ENCODE assay signal across 8 cellular contexts in the genomic region with DNA sequence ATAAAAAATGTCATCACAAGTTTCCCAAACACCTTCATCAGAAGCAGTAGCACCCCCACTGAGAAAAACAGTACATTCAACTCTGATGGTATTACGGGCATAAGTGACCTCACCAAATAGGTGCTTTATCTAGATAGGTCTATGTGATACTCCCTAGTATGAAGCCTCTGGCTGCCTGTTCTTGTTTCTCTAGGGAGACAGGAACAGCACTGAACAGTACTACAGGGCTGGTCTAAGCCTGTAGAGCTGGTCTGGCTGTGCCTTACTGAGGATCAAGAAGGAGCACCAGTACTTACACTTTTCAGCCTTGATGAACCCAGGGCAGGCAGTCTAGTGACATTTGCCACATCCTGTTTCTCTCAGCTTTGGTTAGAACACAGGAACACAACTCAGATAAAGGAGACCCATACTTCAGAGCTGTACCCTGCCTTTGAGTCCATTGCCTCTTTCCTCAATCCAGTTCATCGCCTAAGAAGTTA. TPM values are rescaled to one million over a fixed set of nuclear protein-coding genes. Genes with fewer than 3 reads are reported as not detected.
DNase-seq lines count a peak whose midpoint lies in the region; ATAC-seq and TF ChIP-seq lines count a peak whose summit lies in the region.

No MANE protein-coding gene starts in this region.

- in situ Hi-C loops in gastrocnemius medialis (cut with MboI; ENCODE audit: low sequenced_read_pairs in 4 of 4) = no loop called here

- H3K27me3 ChIP-seq in neural cell (ENCODE audit: insufficient read depth, low read depth, low read length) = no peaks in the 10 kb centered on the region
- no peaks in the 10 kb centered on the region for H3K27me3 ChIP-seq in gastrocnemius medialis

- CTCF ChIA-PET in activated CD8-positive, alpha-beta T cell treated with anti-CD3 and anti-CD28 coated beads, Interleukin-2, amount 10 ng/mL, durations not matched to agents 7 days and 5 days (lab: Charles Lee) = interaction anchor here (0.9 to 10.7 kb wide), 13 partner anchors 8 to 253 kb away, joined by 3 to 190 read pairs (median 7); no protein-coding TSS in a partner anchor

- no peaks in the 10 kb centered on the region for H3K27me3 Mint-ChIP-seq in activated CD8-positive, alpha-beta T cell treated with anti-CD3 and anti-CD28 coated beads, Interleukin-2, amount 10 ng/mL, durations not matched to agents 7 days and 5 days (ENCODE audit: low read depth)
- peaks cover 0 to under 1% (median 0%) of the 10 kb centered on the region in 3 donors for H3K27me3 Mint-ChIP-seq in CD14-positive monocyte (ENCODE audit: low read depth in 3 of 3)

- ATAC-seq in GM19351 (IDR thresholded peaks at IDR 0.05; ENCODE audit: unreplicated experiment) (peak; percentile 66), HG03066 (IDR thresholded peaks at IDR 0.05; ENCODE audit: low read depth, unreplicated experiment) (peak; percentile 52), gastrocnemius medialis (no peak)
- peak; percentile 80 for ATAC-seq in activated CD8-positive, alpha-beta T cell treated with anti-CD3 and anti-CD28 coated beads, Interleukin-2, amount 10 ng/mL, durations not matched to agents 7 days and 5 days

- peak overlapping the region; percentile 80 for H3K4me3 Mint-ChIP-seq in activated CD8-positive, alpha-beta T cell treated with anti-CD3 and anti-CD28 coated beads, Interleukin-2, amount 10 ng/mL, durations not matched to agents 7 days and 5 days
- H3K4me3 Mint-ChIP-seq in CD14-positive monocyte = no peak overlapping the region

- POLR2A ChIA-PET in activated CD8-positive, alpha-beta T cell treated with anti-CD3 and anti-CD28 coated beads, Interleukin-2, amount 10 ng/mL, durations not matched to agents 7 days and 5 days (lab: Charles Lee) = interaction anchor here (0.7 to 4.3 kb wide), 10 partner anchors 9 to 242 kb away, joined by 3 to 41 read pairs (median 8); partner anchors contain the start of genes DPH3 and OXNAD1

- peaks cover 97% of the 10 kb centered on the region for H3K4me1 Mint-ChIP-seq in activated CD8-positive, alpha-beta T cell treated with anti-CD3 and anti-CD28 coated beads, Interleukin-2, amount 10 ng/mL, durations not matched to agents 7 days and 5 days (ENCODE audit: low read depth)
- no peaks in the 10 kb centered on the region for H3K4me1 Mint-ChIP-seq in CD14-positive monocyte

- no peaks in the 10 kb centered on the region for H3K9me3 ChIP-seq in neural cell (ENCODE audit: low read length)
- no peaks in the 10 kb centered on the region for H3K9me3 ChIP-seq in gastrocnemius medialis

- intact Hi-C loops in CD14-positive monocyte (cut with micrococcal nuclease) = no loop called here
- intact Hi-C loops in gastrocnemius medialis (cut with DNase I; ENCODE audit: low total_unique reads) = no loop called here

- H3K27ac Mint-ChIP-seq in activated CD8-positive, alpha-beta T cell treated with anti-CD3 and anti-CD28 coated beads, Interleukin-2, amount 10 ng/mL, durations not matched to agents 7 days and 5 days = peak overlapping the region; percentile 94
- peak overlapping the region in 1 of 7 donors; percentile 38 for H3K27ac Mint-ChIP-seq in CD14-positive monocyte

- no peak for TF ChIP-seq EP300 in neural cell (conservative IDR thresholded peaks at IDR 0.05; ENCODE audit: poor library complexity, severe bottlenecking)

- no peaks in the 10 kb centered on the region for H3K9me2 ChIP-seq in neural cell (ENCODE audit: insufficient read depth, low read length)

- no peaks in the 10 kb centered on the region for H4K20me1 ChIP-seq in neural cell (ENCODE audit: insufficient read depth)

- no peaks in the 10 kb centered on the region for H3K79me2 ChIP-seq in neural cell (replicated peaks; ENCODE audit: insufficient read depth, low read length)

- H3K27ac ChIP-seq in neural cell (ENCODE audit: low read length) (peak overlapping the region; percentile 9), gastrocnemius medialis (no peak overlapping the region)

- TF ChIP-seq RAD21 in neural cell (conservative IDR thresholded peaks at IDR 0.05) = no peak

- H3K4me3 ChIP-seq in neural cell (ENCODE audit: low read length) (no peak overlapping the region), gastrocnemius medialis (no peak overlapping the region)

- H3K4me2 ChIP-seq in neural cell (ENCODE audit: low read length) = no peak overlapping the region

- DNase-seq in activated CD8-positive, alpha-beta T cell treated with anti-CD3 and anti-CD28 coated beads, Interleukin-2, amount 10 ng/mL, durations not matched to agents 7 days and 5 days = peak; percentile 82
- DNase-seq in CD14-positive monocyte (ENCODE audit: low spot score) (no peak), NCI-H1436 treated with DMSO at 0.1 percent for 48 hours (lab: John Stamatoyannopoulos, UW) (no peak), mesenteric fat pad (ENCODE audit: low spot score) (no peak), gastrocnemius medialis (no peak)

- no peak overlapping the region for H3K9ac ChIP-seq in neural cell (ENCODE audit: low read length)

- TF ChIP-seq CTCF in neural cell (IDR thresholded peaks at IDR 0.05; ENCODE audit: poor library complexity, severe bottlenecking) = no peak
- TF ChIP-seq CTCF in CD14-positive monocyte (IDR thresholded peaks at IDR 0.05) = no peak
- TF ChIP-seq CTCF in gastrocnemius medialis (IDR thresholded peaks at IDR 0.05 in 4 of 5, conservative IDR thresholded peaks at IDR 0.05 in 1 of 5) = no peak

- no peak for TF ChIP-seq POLR2A in gastrocnemius medialis (IDR thresholded peaks at IDR 0.05)

- H3K4me1 ChIP-seq in gastrocnemius medialis = peaks cover 0 to 22% of the 10 kb centered on the region in 2 donors

- H3K9me3 Mint-ChIP-seq in activated CD8-positive, alpha-beta T cell treated with anti-CD3 and anti-CD28 coated beads, Interleukin-2, amount 10 ng/mL, durations not matched to agents 7 days and 5 days (ENCODE audit: insufficient read depth) = peaks cover 6% of the 10 kb centered on the region
- no peaks in the 10 kb centered on the region for H3K9me3 Mint-ChIP-seq in CD14-positive monocyte

- H3K36me3 Mint-ChIP-seq in activated CD8-positive, alpha-beta T cell treated with anti-CD3 and anti-CD28 coated beads, Interleukin-2, amount 10 ng/mL, durations not matched to agents 7 days and 5 days (ENCODE audit: low read depth) = peaks cover 96% of the 10 kb centered on the region
- peaks cover 73 to 74% of the 10 kb centered on the region in 2 donors for H3K36me3 Mint-ChIP-seq in CD14-positive monocyte

- H3F3A ChIP-seq in neural cell (ENCODE audit: insufficient read depth, low read length, poor library complexity, severe bottlenecking) = peaks cover 2% of the 10 kb centered on the region

- no peak overlapping the region for H2AFZ ChIP-seq in neural cell (ENCODE audit: low read depth, low read length)

- H3K36me3 ChIP-seq in neural cell (ENCODE audit: insufficient read depth, low read length) = no peaks in the 10 kb centered on the region
- H3K36me3 ChIP-seq in gastrocnemius medialis = peaks cover 0 to 24% of the 10 kb centered on the region in 2 donors

TF ChIP-seq in neural cell, 6 proteins besides CTCF, POLR2A, EP300 and RAD21:
- TF ChIP-seq POLR2AphosphoS5 (IDR thresholded peaks at IDR 0.05) (no peak), MXI1 (conservative IDR thresholded peaks at IDR 0.05; ENCODE audit: poor library complexity, severe bottlenecking) (no peak), EZH2 (IDR thresholded peaks at IDR 0.05; ENCODE audit: borderline replicate concordance, insufficient read depth, low read length, poor library complexity, severe bottlenecking) (no peak), REST (IDR thresholded peaks at IDR 0.05; ENCODE audit: borderline replicate concordance) (no peak), SMC3 (conservative IDR thresholded peaks at IDR 0.05; ENCODE audit: poor library complexity) (no peak), TAF1 (IDR thresholded peaks at IDR 0.05; ENCODE audit: low read depth) (no peak)

RNA-seq across cellular contexts. Expression of gene OXNAD1, which starts 35.9 kb away (rescaled TPM):
- total RNA-seq in activated CD8-positive, alpha-beta T cell treated with anti-CD3 and anti-CD28 coated beads, Interleukin-2, amount 10 ng/mL, durations not matched to agents 7 days and 5 days = 10 to 100 TPM; 68.2 to 69.1 TPM
- polyA plus RNA-seq in neural cell (11.5 and 16.4 TPM in 2 replicates), CD14-positive monocyte (1 to 10 TPM; 4.4 to 5.1 TPM)
- 29.8 and 34.3 TPM in 2 replicates for polyA minus RNA-seq in neural cell
- total RNA-seq in mesenteric fat pad (14.3 TPM), gastrocnemius medialis (10 to 100 TPM; 12.3 to 28.6 (median 17.1) TPM)

RNA-seq across cellular contexts. Expression of gene DPH3, which starts 36.2 kb away (rescaled TPM):
- total RNA-seq in activated CD8-positive, alpha-beta T cell treated with anti-CD3 and anti-CD28 coated beads, Interleukin-2, amount 10 ng/mL, durations not matched to agents 7 days and 5 days = 10 to 100 TPM; 18.2 to 20.5 TPM
- polyA plus RNA-seq in neural cell = 38.5 and 44.4 TPM in 2 replicates
- polyA minus RNA-seq in neural cell = 38.2 and 44.1 TPM in 2 replicates
- polyA plus RNA-seq in CD14-positive monocyte = 10 to 100 TPM; 33.7 to 42.0 TPM
- total RNA-seq in mesenteric fat pad = 40.3 TPM
- 10 to 100 TPM; 40.3 to 66.6 (median 44.2) TPM for total RNA-seq in gastrocnemius medialis

Comparison
In these comparisons a context has a peak if more than half of its experiments do, and no peak if none do; other contexts are left out.
1. ATAC-seq: peak in GM19351 (single experiment), HG03066 (single experiment) and activated CD8-positive, alpha-beta T cell treated with anti-CD3 and anti-CD28 coated beads, Interleukin-2, amount 10 ng/mL, durations not matched to agents 7 days and 5 days (single experiment); none in gastrocnemius medialis (0 of 2).